ENCODE assay signal across 14 cellular contexts in the genomic region with DNA sequence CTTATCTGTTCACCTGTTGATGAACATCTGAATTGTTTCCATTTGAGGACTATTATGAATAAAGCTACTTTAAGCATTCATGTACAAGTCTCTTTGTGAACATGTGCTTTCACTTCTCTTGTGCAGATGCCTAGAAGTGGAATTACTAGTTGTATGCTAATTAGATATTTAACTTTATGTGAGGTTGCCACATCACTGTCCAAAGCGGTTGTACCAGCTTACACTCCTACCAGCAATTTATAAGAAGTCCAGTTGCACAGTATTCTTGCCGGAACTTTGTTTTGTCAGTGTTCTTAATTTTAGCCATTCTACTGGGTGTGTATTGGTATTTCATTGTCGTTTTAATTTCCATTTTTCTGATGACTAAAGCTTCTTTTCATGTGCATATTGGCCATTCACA. TPM values are rescaled to one million over a fixed set of nuclear protein-coding genes. Genes with fewer than 3 reads are reported as not detected.
DNase-seq lines count a peak whose midpoint lies in the region; TF ChIP-seq lines count a peak whose summit lies in the region.
"Had no signal": no experiment of that assay in that cellular context is flagged by ENCODE, and none has a peak within 500 bp of the region (broad histone marks: within the 10 kb centered on the region; RNA-seq: fewer than 3 reads in every experiment).

No MANE protein-coding gene starts in this region.

- no peaks in the 10 kb centered on the region for H3K9me3 ChIP-seq in esophagus squamous epithelium

- H3K4me1 Mint-ChIP-seq in nephron progenitor cell = peaks cover 28% of the 10 kb centered on the region

- no peaks in the 10 kb centered on the region for H3K9me3 Mint-ChIP-seq in nephron progenitor cell
- H3K9me3 Mint-ChIP-seq: CD14-positive monocyte, GM23338, H9 had no signal

- 63 to 67% methylated on average over 3 of the region's 3 CpGs for WGBS in esophagus squamous epithelium, 2 donors

- peaks cover 2% of the 10 kb centered on the region for H3K27me3 Mint-ChIP-seq in nephron progenitor cell (ENCODE audit: low read depth, poor library complexity)

- TF ChIP-seq POLR2A in esophagus squamous epithelium (IDR thresholded peaks at IDR 0.05) = no peak

- peaks cover 0 to 19% (median 0%) of the 10 kb centered on the region in 3 donors for H3K36me3 ChIP-seq in esophagus squamous epithelium

- intact Hi-C loops in esophagus squamous epithelium (cut with DNase I) = no loop called here

- H3K27ac Mint-ChIP-seq in nephron progenitor cell = no peak overlapping the region
- H3K27ac Mint-ChIP-seq: GM23338, H9 had no signal

- H3K4me1 ChIP-seq in esophagus squamous epithelium = peaks cover 15 to 46% (median 18%) of the 10 kb centered on the region in 3 donors

- TF ChIP-seq CTCF in epithelial cell of esophagus (IDR thresholded peaks at IDR 0.05; ENCODE audit: insufficient read depth, low read depth, low read length, missing control alignments) (no peak), esophagus squamous epithelium (IDR thresholded peaks at IDR 0.05) (no peak), nephron progenitor cell (IDR thresholded peaks at IDR 0.05) (no peak)

- H3K27ac ChIP-seq in esophagus squamous epithelium = peak overlapping the region in 1 of 4 donors; percentile 25

- no peak overlapping the region for H3K4me3 ChIP-seq in epithelial cell of esophagus (ENCODE audit: low read length)
- no peak overlapping the region for H3K4me3 ChIP-seq in esophagus squamous epithelium
- H3K4me3 ChIP-seq: GM23338 had no signal

- no peak overlapping the region for H3K4me3 Mint-ChIP-seq in nephron progenitor cell
- H3K4me3 Mint-ChIP-seq: CD14-positive monocyte, GM23338, H9 had no signal

- peak; percentile 2 for DNase-seq in activated effector memory CD4-positive, alpha-beta T cell treated with anti-CD3 and anti-CD28 coated beads, Interleukin-2, amount 50 U/mL, for 16 hours
- no peak for DNase-seq in activated effector memory CD4-positive, alpha-beta T cell treated with Interleukin-2 at 50 U/mL for 16 hours
- DNase-seq in MV-4-11 (lab: John Stamatoyannopoulos, UW) (peak; percentile 71), epithelial cell of esophagus (ENCODE audit: low read depth) (peak; percentile 26), A172 (ENCODE audit: low spot score) (no peak), esophagus squamous epithelium (lab: John Stamatoyannopoulos, UW) (no peak), nephron progenitor cell (no peak)
- DNase-seq: DMS53, GF-D8, H9, IMR-90 had no signal

- peaks cover 14% of the 10 kb centered on the region for H3K36me3 Mint-ChIP-seq in nephron progenitor cell (ENCODE audit: low read depth)

- H3K27me3 ChIP-seq in esophagus squamous epithelium = no peaks in the 10 kb centered on the region

RNA-seq across cellular contexts. Expression of a gene that starts 5.3 kb away (rescaled TPM):
- total RNA-seq in A172 (2014; rRNA removed; shearing (Covaris generic)) = 14.2 and 15.6 TPM in 2 replicates
- total RNA-seq in esophagus squamous epithelium = 1 to 10 TPM; 1.0 to 7.1 (median 4.5) TPM

RNA-seq across cellular contexts. Expression of a gene that starts 6.0 kb away (rescaled TPM):
- total RNA-seq in A172 (2014; rRNA removed; shearing (Covaris generic)) = 84.6 and 122 TPM in 2 replicates
- 10 to 100 TPM; 51.0 to 75.5 (median 56.2) TPM for total RNA-seq in esophagus squamous epithelium

RNA-seq across cellular contexts. Expression of a gene that starts 29.1 kb away (rescaled TPM):
- 0.05 and 0.07 TPM in 2 replicates for total RNA-seq in A172 (2014; rRNA removed; shearing (Covaris generic))
- 1 to 10 TPM in 3 of 4 donors, under 1 TPM in 1; 0.34 to 9.8 (median 3.4) TPM for total RNA-seq in esophagus squamous epithelium
- total RNA-seq: A673, IMR-90 had no signal

RNA-seq across cellular contexts. Expression of a gene that starts 38.1 kb away (rescaled TPM):
- 16.5 and 36.6 TPM in 2 replicates for total RNA-seq in A172 (2014; rRNA removed; shearing (Covaris generic))
- 1 to 10 TPM in 1 of 4 donors, not detected in 3; 4.1 TPM for total RNA-seq in esophagus squamous epithelium
- total RNA-seq: A673 had no signal

RNA-seq across cellular contexts. Expression of a gene that starts 39.6 kb away (rescaled TPM):
- total RNA-seq in A172 (2014; rRNA removed; shearing (Covaris generic)) = 25.7 and 46.1 TPM in 2 replicates
- 10 to 100 TPM; 33.6 to 82.2 (median 40.6) TPM for total RNA-seq in esophagus squamous epithelium

Comparison
In these comparisons a context has a peak if more than half of its experiments do, and no peak if none do; other contexts are left out.
1. DNase-seq: peak in activated effector memory CD4-positive, alpha-beta T cell treated with anti-CD3 and anti-CD28 coated beads, Interleukin-2, amount 50 U/mL, for 16 hours (single experiment), MV-4-11 (single experiment) and epithelial cell of esophagus (single experiment); none in activated effector memory CD4-positive, alpha-beta T cell treated with Interleukin-2 at 50 U/mL for 16 hours (single experiment), A172 (single experiment), esophagus squamous epithelium (single experiment) and nephron progenitor cell (single experiment).